Comparison of ENCODE assay signal across 29 cellular contexts in the genomic region with DNA sequence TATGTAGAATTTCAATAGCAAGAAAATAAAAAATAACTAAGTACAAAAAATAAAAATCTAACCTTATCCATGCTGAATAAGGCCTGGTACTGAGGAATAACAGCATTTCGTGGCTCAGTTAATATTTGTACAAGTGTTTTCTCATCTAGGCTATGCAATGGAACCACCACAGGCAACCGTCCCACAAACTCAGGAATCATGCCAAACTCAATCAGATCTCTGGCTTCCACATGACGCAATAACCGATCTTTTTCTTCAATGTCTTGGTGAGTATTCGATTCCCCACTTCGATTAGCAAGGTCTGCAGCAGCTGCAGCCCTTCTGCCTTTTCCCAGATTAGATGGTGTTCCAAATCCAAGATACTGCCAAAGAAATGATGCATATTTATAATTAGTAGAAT. TPM values are rescaled to one million over a fixed set of nuclear protein-coding genes. Genes with fewer than 3 reads are reported as not detected.
"Had no signal": no experiment of that assay in that cellular context is flagged by ENCODE, and none has a peak within 500 bp of the region (broad histone marks: within the 10 kb centered on the region; RNA-seq: fewer than 3 reads in every experiment).

No MANE protein-coding gene starts in this region.

- H3K27ac ChIP-seq: epithelial cell of prostate, foreskin keratinocyte, gastroesophageal sphincter, heart right ventricle, left ventricle myocardium inferior, lower lobe of right lung, prostate gland, right atrium auricular region, sigmoid colon, thoracic aorta, tibial nerve, upper lobe of left lung had no signal

- H3K4me3 ChIP-seq: dorsolateral prefrontal cortex, gastroesophageal sphincter, heart right ventricle, left ventricle myocardium inferior, lower lobe of right lung, prostate gland, right atrium auricular region, sigmoid colon, thoracic aorta, tibial nerve, upper lobe of left lung had no signal

- H3K27me3 ChIP-seq: dorsolateral prefrontal cortex, foreskin keratinocyte, gastroesophageal sphincter, heart right ventricle, right atrium auricular region, sigmoid colon, tibial nerve, upper lobe of left lung had no signal

- H3K9me3 ChIP-seq: gastroesophageal sphincter, heart right ventricle, left ventricle myocardium inferior, lower lobe of right lung, prostate gland, right atrium auricular region, sigmoid colon, thoracic aorta, tibial nerve, upper lobe of left lung had no signal

- H3K27ac Mint-ChIP-seq: endodermal cell; nephron progenitor cell; stimulated activated effector memory CD8-positive, alpha-beta T cell treated with anti-CD3 and anti-CD28 coated beads, Interleukin-12 subunit alpha, Interleukin-12 subunit beta, amount 100 ng/mL, for 72 hours had no signal

- H3K4me1 ChIP-seq: foreskin keratinocyte, gastroesophageal sphincter, lower lobe of right lung, prostate gland, right atrium auricular region, sigmoid colon, tibial nerve, upper lobe of left lung had no signal

- FAIRE-seq: colon, islet of Langerhans, urothelium cell line had no signal

- H3K4me3 Mint-ChIP-seq: endodermal cell; naive thymus-derived CD8-positive, alpha-beta T cell; nephron progenitor cell; stimulated activated effector memory CD8-positive, alpha-beta T cell treated with anti-CD3 and anti-CD28 coated beads, Interleukin-12 subunit alpha, Interleukin-12 subunit beta, amount 100 ng/mL, for 72 hours had no signal

- H3K4me1 Mint-ChIP-seq: endodermal cell; naive thymus-derived CD8-positive, alpha-beta T cell; nephron progenitor cell; stimulated activated effector memory CD8-positive, alpha-beta T cell treated with anti-CD3 and anti-CD28 coated beads, Interleukin-12 subunit alpha, Interleukin-12 subunit beta, amount 100 ng/mL, for 72 hours had no signal

- DNase-seq: dorsolateral prefrontal cortex; effector CD4-positive, alpha-beta T cell; endodermal cell; foreskin keratinocyte; heart right ventricle; hippocampal formation; left cardiac atrium; left ventricle myocardium inferior; lower lobe of right lung; naive thymus-derived CD8-positive, alpha-beta T cell; nephron progenitor cell; nucleus accumbens; sigmoid colon; stimulated activated CD4-positive, alpha-beta T cell treated with anti-CD3 and anti-CD28 coated beads, Interleukin-2, amount 100 ng/mL, for 24 hours; stimulated activated CD4-positive, alpha-beta T cell treated with anti-CD3 and anti-CD28 coated beads, Interleukin-4, amount 100 ng/mL, for 24 hours; stimulated activated naive CD4-positive, alpha-beta T cell treated with Interleukin-2 at 50 U/mL for 16 hours; upper lobe of left lung had no signal

- H3K27me3 Mint-ChIP-seq: naive thymus-derived CD8-positive, alpha-beta T cell had no signal

- H3K9me3 Mint-ChIP-seq: endodermal cell; naive thymus-derived CD8-positive, alpha-beta T cell; nephron progenitor cell; stimulated activated effector memory CD8-positive, alpha-beta T cell treated with anti-CD3 and anti-CD28 coated beads, Interleukin-12 subunit alpha, Interleukin-12 subunit beta, amount 100 ng/mL, for 72 hours had no signal

- ATAC-seq: esophagus mucosa; foreskin keratinocyte; gastroesophageal sphincter; heart right ventricle; left cardiac atrium; lower lobe of right lung; naive thymus-derived CD8-positive, alpha-beta T cell; stimulated activated effector memory CD8-positive, alpha-beta T cell treated with anti-CD3 and anti-CD28 coated beads, Interleukin-12 subunit alpha, Interleukin-12 subunit beta, amount 100 ng/mL, for 72 hours had no signal

RNA-seq across cellular contexts. Expression of a gene that starts 56.6 kb away (rescaled TPM):
- total RNA-seq: foreskin keratinocyte, kidney epithelial cell had no signal
- polyA plus RNA-seq: foreskin keratinocyte had no signal
